In genomic region chr21:42120056-42120903, GRCh38 we compare ENCODE assay signal across 10 cellular contexts. TPM values are rescaled to one million over a fixed set of nuclear protein-coding genes. Genes with fewer than 3 reads are reported as not detected.
DNase-seq lines count a peak whose midpoint lies in the region; ATAC-seq and TF ChIP-seq lines count a peak whose summit lies in the region.
"Had no signal": no experiment of that assay in that cellular context is flagged by ENCODE, and none has a peak within 500 bp of the region (broad histone marks: within the 10 kb centered on the region; RNA-seq: fewer than 3 reads in every experiment).

No MANE protein-coding gene starts in this region.

- DNase-seq in DMS153 (lab: John Stamatoyannopoulos, UW) (peak; percentile 96), NCI-H2171 treated with DMSO at 0.1 percent for 48 hours (lab: John Stamatoyannopoulos, UW) (peak; percentile 90), endodermal cell (peak; percentile 69), SKM-1 treated with dmso at 0.1 percent for 144 hours (lab: John Stamatoyannopoulos, UW; ENCODE audit: unreplicated experiment) (no peak), midbrain (lab: John Stamatoyannopoulos, UW) (no peak), kidney glomerular epithelial cell (lab: John Stamatoyannopoulos, UW) (no peak)

- no peak overlapping the region for H3K27ac ChIP-seq in endodermal cell (ENCODE audit: low read depth, low read length)

- H3K4me3 ChIP-seq in endodermal cell (ENCODE audit: low read length): no peak overlapping the region

- H3K4me1 Mint-ChIP-seq in endodermal cell: peaks cover 17% of the 10 kb centered on the region

- peak; percentile 66 for ATAC-seq in HG03354 (IDR thresholded peaks at IDR 0.05; ENCODE audit: poor library complexity, severe bottlenecking, unreplicated experiment)
- ATAC-seq in esophagus mucosa: no peak

- peaks cover 3% of the 10 kb centered on the region for H3K4me1 ChIP-seq in endodermal cell (ENCODE audit: control insufficient read depth, insufficient read depth, low read length)

- H3K9ac ChIP-seq in endodermal cell (ENCODE audit: extremely low read depth, low read length, poor library complexity, severe bottlenecking): no peak overlapping the region

- no peak overlapping the region for H3K4me3 Mint-ChIP-seq in endodermal cell
- H3K4me3 Mint-ChIP-seq: nephron had no signal

- peaks cover 9% of the 10 kb centered on the region for H3K27me3 Mint-ChIP-seq in endodermal cell (ENCODE audit: insufficient read depth)

- no peaks in the 10 kb centered on the region for H3K9me3 Mint-ChIP-seq in endodermal cell
- H3K9me3 Mint-ChIP-seq: nephron had no signal

- H3K36me3 Mint-ChIP-seq in endodermal cell (ENCODE audit: low read depth): no peaks in the 10 kb centered on the region

- H3K27me3 ChIP-seq in endodermal cell (ENCODE audit: control insufficient read depth, insufficient read depth, low read length, poor library complexity, severe bottlenecking): no peaks in the 10 kb centered on the region

- WGBS in endodermal cell (ENCODE audit: insufficient coverage in 1 of 2, insufficient read length in 1 of 2), 2 experiments: 74% methylated on average over 8 to 11 of the region's 11 CpGs

- H3K9me3 ChIP-seq in endodermal cell (ENCODE audit: control insufficient read depth, low read length): no peaks in the 10 kb centered on the region

- H3K36me3 ChIP-seq in endodermal cell (ENCODE audit: control insufficient read depth, insufficient read depth, low read length): no peaks in the 10 kb centered on the region

- no peak overlapping the region for H3K27ac Mint-ChIP-seq in endodermal cell
- H3K27ac Mint-ChIP-seq: nephron had no signal

- TF ChIP-seq CTCF in endodermal cell (conservative IDR thresholded peaks at IDR 0.05): no peak

RNA-seq across cellular contexts. Expression of gene UMODL1, which starts 49.2 kb away (rescaled TPM):
- under 1 TPM; 0.24 to 0.49 TPM for total RNA-seq in endodermal cell
- 0.11 TPM for polyA plus RNA-seq in endodermal cell (2013, experiment 1 of 2)
- polyA plus RNA-seq in endodermal cell (2013, experiment 2 of 2): 0.46 TPM
- 0.08 TPM for total RNA-seq in esophagus mucosa
- total RNA-seq: fibroblast of villous mesenchyme had no signal

Comparison
In these comparisons a context has a peak if more than half of its experiments do, and no peak if none do; other contexts are left out.
1. DNase-seq: peak in DMS153 (single experiment), NCI-H2171 treated with DMSO at 0.1 percent for 48 hours (single experiment) and endodermal cell (single experiment); none in SKM-1 treated with dmso at 0.1 percent for 144 hours (single experiment), midbrain (single experiment) and kidney glomerular epithelial cell (single experiment).